Comparison of ENCODE assay signal across 14 cellular contexts in the genomic region with DNA sequence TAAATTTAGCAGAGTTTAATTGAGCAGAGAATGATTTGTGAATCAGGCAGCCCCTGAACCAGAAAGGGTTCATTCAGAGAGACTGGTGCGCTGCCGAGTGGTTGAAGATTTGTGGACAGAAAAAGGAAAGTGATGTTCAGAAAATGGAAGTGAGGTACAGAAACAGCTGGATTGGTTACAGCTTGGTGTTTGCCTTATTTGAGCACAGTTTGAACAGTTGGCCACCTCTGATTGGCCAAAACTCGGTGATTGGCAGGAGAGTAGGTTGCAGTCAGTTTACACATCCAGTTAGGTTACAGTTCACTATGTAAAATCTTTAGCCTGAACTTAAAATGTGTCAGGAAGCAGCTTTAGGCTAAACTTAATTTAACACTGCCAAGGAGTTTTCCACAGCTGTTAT. TPM values are rescaled to one million over a fixed set of nuclear protein-coding genes. Genes with fewer than 3 reads are reported as not detected.
DNase-seq lines count a peak whose midpoint lies in the region; ATAC-seq, FAIRE-seq and TF ChIP-seq lines count a peak whose summit lies in the region.
"Had no signal": no experiment of that assay in that cellular context is flagged by ENCODE, and none has a peak within 500 bp of the region (broad histone marks: within the 10 kb centered on the region; RNA-seq: fewer than 3 reads in every experiment).

No MANE protein-coding gene starts in this region.

- WGBS in K562 (ENCODE audit: insufficient coverage, low coverage, missing lambda C conversion rate) = 73% methylated on average over 3 of the region's 3 CpGs
- WGBS in sigmoid colon, 2 donors = 64 to 66% methylated on average over 3 of the region's 3 CpGs

- H3K9me3 Mint-ChIP-seq in activated CD4-positive, alpha-beta T cell treated with anti-CD3 and anti-CD28 coated beads, Interleukin-2, amount 10 ng/mL, durations not matched to agents 24 days and 14 days = peaks cover 7% of the 10 kb centered on the region

- H3K36me3 ChIP-seq in OCI-LY7 (ENCODE audit: insufficient read depth, low read length) = no peaks in the 10 kb centered on the region; the same call in 1 of the 2 replicates
- H3K36me3 ChIP-seq in K562 (ENCODE audit: control insufficient read depth, insufficient read depth, low read length) = no peaks in the 10 kb centered on the region
- no peaks in the 10 kb centered on the region for H3K36me3 ChIP-seq in sigmoid colon
- H3K36me3 ChIP-seq: SJCRH30 had no signal

- BruUV-seq in OCI-LY7 (replicated peaks; lab: Mats Ljungman, UMichigan) = no TSS peak
- no TSS peak for BruUV-seq in K562 (replicated peaks; lab: Mats Ljungman, UMichigan)

- DNase-seq in activated CD4-positive, alpha-beta T cell treated with anti-CD3 and anti-CD28 coated beads, Interleukin-2, amount 10 ng/mL, durations not matched to agents 24 days and 14 days = peak; percentile 82
- DNase-seq in activated CD4-positive, alpha-beta T cell treated with anti-CD3 and anti-CD28 coated beads for 4 hours = no peak
- DNase-seq in OCI-LY7 (ENCODE audit: low spot score) = no peak
- DNase-seq in K562 (ENCODE audit: extremely low read depth in 1 of 4, low spot score in 3 of 4) = no peak
- DNase-seq in sigmoid colon = no peak
- no peak for DNase-seq in NCI-H146 (lab: John Stamatoyannopoulos, UW)
- no peak for DNase-seq in NCI-H2081 (lab: John Stamatoyannopoulos, UW)
- no peak for DNase-seq in sciatic nerve (ENCODE audit: low spot score)
- DNase-seq: DMS79 treated with DMSO at 0.1 percent for 48 hours, NCI-H1105, NCI-H526 had no signal

- TF ChIP-seq CTCF in OCI-LY7 (conservative IDR thresholded peaks at IDR 0.05; ENCODE audit: low read length) (no peak), K562 (IDR thresholded peaks at IDR 0.05 in 2 of 3, conservative IDR thresholded peaks at IDR 0.05 in 1 of 3; ENCODE audit: insufficient read depth in 2 of 3, low read depth in 1 of 3, low read length in 3 of 3) (no peak), sigmoid colon (IDR thresholded peaks at IDR 0.05) (no peak)

- peaks cover 6% of the 10 kb centered on the region for H3K36me3 Mint-ChIP-seq in activated CD4-positive, alpha-beta T cell treated with anti-CD3 and anti-CD28 coated beads, Interleukin-2, amount 10 ng/mL, durations not matched to agents 24 days and 14 days (ENCODE audit: low read depth)

- H3K4me2 ChIP-seq in OCI-LY7 (ENCODE audit: low read length) (no peak overlapping the region), K562 (ENCODE audit: insufficient read depth, low read length) (no peak overlapping the region)

- H3K27me3 ChIP-seq in K562 (ENCODE audit: control insufficient read depth in 2 of 2, insufficient read depth in 2 of 2, low read length in 2 of 2) (no peaks in the 10 kb centered on the region), sigmoid colon (no peaks in the 10 kb centered on the region)
- H3K27me3 ChIP-seq: SJCRH30 had no signal

- no peak for TF ChIP-seq RAD21 in K562 (CRISPR knock-in tag; conservative IDR thresholded peaks at IDR 0.05 in 1 of 2, IDR thresholded peaks at IDR 0.05 in 1 of 2)

- H3K9ac ChIP-seq in K562 (ENCODE audit: insufficient read depth in 1 of 2, low read depth in 2 of 2, low read length in 2 of 2) = no peak overlapping the region

- peak; percentile 11 for FAIRE-seq in K562 (lab: Jason Lieb, UNC)
- FAIRE-seq: A204.1 had no signal

- POLR2A ChIA-PET in OCI-LY7 (lab: Charles Lee) (interaction anchor here (1.5 to 1.9 kb wide), 2 partner anchors 9 to 64 kb away, joined by 7 to 10 read pairs; no protein-coding TSS in a partner anchor), K562 (lab: Yijun Ruan, JAX) (no interaction called here)

- no peaks in the 10 kb centered on the region for H3K9me2 ChIP-seq in OCI-LY7 (ENCODE audit: insufficient read depth, low read length)

- H3K27me3 Mint-ChIP-seq in activated CD4-positive, alpha-beta T cell treated with anti-CD3 and anti-CD28 coated beads, Interleukin-2, amount 10 ng/mL, durations not matched to agents 24 days and 14 days = no peaks in the 10 kb centered on the region

- in situ Hi-C loops in K562 (cut with MboI) = no loop called here

- H4K20me1 ChIP-seq in OCI-LY7 (ENCODE audit: insufficient read depth, low read length) (no peaks in the 10 kb centered on the region), K562 (replicated peaks; ENCODE audit: control insufficient read depth, insufficient read depth, low read length) (no peaks in the 10 kb centered on the region)

- TF ChIP-seq POLR2A in K562 (conservative IDR thresholded peaks at IDR 0.05) = no peak
- no peak for TF ChIP-seq POLR2A in sigmoid colon (IDR thresholded peaks at IDR 0.05)

- H3K4me3 ChIP-seq in OCI-LY7 (ENCODE audit: low read depth, low read length, poor library complexity, severe bottlenecking) (no peak overlapping the region), K562 (no peak overlapping the region), sigmoid colon (no peak overlapping the region)
- H3K4me3 ChIP-seq: SJCRH30 had no signal

- H3K9me3 ChIP-seq in OCI-LY7 (ENCODE audit: low read length) (no peaks in the 10 kb centered on the region), K562 (replicated peaks; ENCODE audit: control insufficient read depth, insufficient read depth, low read depth, low read length) (no peaks in the 10 kb centered on the region), sigmoid colon (no peaks in the 10 kb centered on the region)
- H3K9me3 ChIP-seq: SJCRH30 had no signal

- H3K27ac Mint-ChIP-seq in activated CD4-positive, alpha-beta T cell treated with anti-CD3 and anti-CD28 coated beads, Interleukin-2, amount 10 ng/mL, durations not matched to agents 24 days and 14 days = no peak overlapping the region

- intact Hi-C loops in activated CD4-positive, alpha-beta T cell treated with anti-CD3 and anti-CD28 coated beads, Interleukin-2, amount 10 ng/mL, durations not matched to agents 24 days and 14 days (cut with micrococcal nuclease) = loop anchor here (1.0 to 5.0 kb wide), 2 partner anchors 15 to 41 kb away; a partner anchor contains a TSS
- intact Hi-C loops in OCI-LY7 (cut with micrococcal nuclease; ENCODE audit: unreplicated experiment) (no loop called here), K562 (cut with micrococcal nuclease) (no loop called here), sigmoid colon (cut with DNase I) (no loop called here), sciatic nerve (cut with DNase I) (no loop called here)

- no peak for TF ChIP-seq EP300 in K562 (IDR thresholded peaks at IDR 0.05; ENCODE audit: low read length)
- no peak for TF ChIP-seq EP300 in sigmoid colon (IDR thresholded peaks at IDR 0.05)

- H3K4me1 Mint-ChIP-seq in activated CD4-positive, alpha-beta T cell treated with anti-CD3 and anti-CD28 coated beads, Interleukin-2, amount 10 ng/mL, durations not matched to agents 24 days and 14 days = peaks cover 18% of the 10 kb centered on the region

- peaks cover 3% of the 10 kb centered on the region for H3K9me1 ChIP-seq in K562 (ENCODE audit: control insufficient read depth, insufficient read depth, low read length)

- no peak overlapping the region for H3K27ac ChIP-seq in OCI-LY7 (ENCODE audit: low read depth, low read length, poor library complexity, severe bottlenecking)
- H3K27ac ChIP-seq in K562 (ENCODE audit: extremely low read depth, low read depth, low read length) = peak overlapping the region; percentile 70; the same call in 1 of the 3 replicates
- H3K27ac ChIP-seq in sigmoid colon = peak overlapping the region in 3 of 4 donors; percentile 55 to 61 (median 58)
- H3K27ac ChIP-seq: SJCRH30 had no signal

- H2AFZ ChIP-seq in OCI-LY7 (ENCODE audit: low read length) (peak overlapping the region; percentile 92; the same call in 1 of the 2 replicates), K562 (ENCODE audit: low read depth, low read length) (peak overlapping the region; percentile 95)

- ATAC-seq in K562 (peak; percentile 36; the same call in 1 of the 3 replicates), sciatic nerve (no peak)
- ATAC-seq: esophagus mucosa had no signal

- peak overlapping the region; percentile 45 for H3K4me3 Mint-ChIP-seq in activated CD4-positive, alpha-beta T cell treated with anti-CD3 and anti-CD28 coated beads, Interleukin-2, amount 10 ng/mL, durations not matched to agents 24 days and 14 days

- CTCF ChIA-PET in OCI-LY7 (lab: Charles Lee; ENCODE audit: unreplicated experiment) (no interaction called here), K562 (lab: Yijun Ruan, JAX; ENCODE audit: low intra/inter-chr PET ratio) (no interaction called here)

- peaks cover 34% of the 10 kb centered on the region for H3K4me1 ChIP-seq in OCI-LY7 (ENCODE audit: insufficient read depth, low read length, poor library complexity, severe bottlenecking)
- peaks cover 0 to 20% of the 10 kb centered on the region in 2 experiments; a peak in 3 of 5 replicates for H3K4me1 ChIP-seq in K562 (replicated peaks in 1 of 2; ENCODE audit: control insufficient read depth in 2 of 2, insufficient read depth in 2 of 2, low read length in 2 of 2)
- H3K4me1 ChIP-seq in sigmoid colon = peaks cover 0 to 15% (median 6%) of the 10 kb centered on the region in 4 donors

- H3K79me2 ChIP-seq in OCI-LY7 (ENCODE audit: insufficient read depth, low read depth, low read length) = no peaks in the 10 kb centered on the region
- no peaks in the 10 kb centered on the region for H3K79me2 ChIP-seq in K562 (ENCODE audit: control insufficient read depth, insufficient read depth, low read length)

RNA-seq across cellular contexts. Expression of a gene that starts 14.9 kb away (rescaled TPM):
- 104 and 108 TPM in 2 replicates for total RNA-seq in activated CD4-positive, alpha-beta T cell treated with anti-CD3 and anti-CD28 coated beads, Interleukin-2, amount 10 ng/mL, durations not matched to agents 24 days and 14 days
- total RNA-seq in OCI-LY7 (2014; rRNA removed; shearing (Covaris generic)) = 88.6 and 92.7 TPM in 2 replicates
- total RNA-seq in OCI-LY7 (2022) (80.4 and 83.4 TPM in 2 replicates), K562 (2014; rRNA removed) (82.1 and 102 TPM in 2 replicates), K562 (2014; rRNA removed; fragmentation: Illumina TruSeq; extraction: Trizol) (20.7 and 20.9 TPM in 2 replicates), K562 (2015; rRNA removed; fragmentation: Illumina TruSeq; extraction: Trizol) (27.5 and 29.9 TPM in 2 replicates), K562 (2021) (90.4 and 94.7 TPM in 2 replicates), sigmoid colon (100 to 1,000 TPM in 1 of 4 donors, 10 to 100 TPM in 3; 51.8 to 130 (median 75.8) TPM), sciatic nerve (62.5 TPM)
- 21.8 and 40.2 TPM in 2 replicates for total RNA-seq in K562 (2011; cell fraction: chromatin; rRNA removed; ENCODE audit: low replicate concordance)
- total RNA-seq in K562 (2011; cell fraction: nucleolus; rRNA removed) = 57.5 and 57.7 TPM in 2 replicates
- total RNA-seq in K562 (2011; cell fraction: nucleoplasm; rRNA removed) = 35.4 and 38.0 TPM in 2 replicates
- polyA plus RNA-seq in K562 (2011; rRNA removed) (36.9 and 42.0 TPM in 2 replicates), K562 (2014; fragmentation: Illumina TruSeq; extraction: Trizol) (22.1 and 43.9 TPM in 2 replicates), K562 (2014; fragmentation: Nextera tagmentation; extraction: Ambion mirVana) (under 1 TPM; 0.51 to 0.80 TPM), K562 (2014; rRNA removed) (97.0 and 102 TPM in 2 replicates), sigmoid colon (10 to 100 TPM; 19.2 to 66.0 (median 40.8) TPM)
- polyA plus RNA-seq in K562 (2011; cell fraction: cytosol; rRNA removed) = 50.7 and 84.5 TPM in 2 replicates
- 38.7 and 57.5 TPM in 2 replicates for polyA plus RNA-seq in K562 (2011; cell fraction: nucleus; rRNA removed)
- polyA plus RNA-seq in K562 (2012) = 49.3 and 83.1 TPM in 2 replicates
- 9.1 and 14.7 TPM in 2 replicates for polyA minus RNA-seq in K562 (2011; rRNA and poly(A)+ RNA removed)
- 26.2 and 29.8 TPM in 2 replicates for polyA minus RNA-seq in K562 (2011; cell fraction: cytosol; rRNA and poly(A)+ RNA removed)
- polyA minus RNA-seq in K562 (2011; cell fraction: nucleus; rRNA and poly(A)+ RNA removed) = 28.3 and 31.4 TPM in 2 replicates
